ENCODE assay signal across 29 cellular contexts in the genomic region with DNA sequence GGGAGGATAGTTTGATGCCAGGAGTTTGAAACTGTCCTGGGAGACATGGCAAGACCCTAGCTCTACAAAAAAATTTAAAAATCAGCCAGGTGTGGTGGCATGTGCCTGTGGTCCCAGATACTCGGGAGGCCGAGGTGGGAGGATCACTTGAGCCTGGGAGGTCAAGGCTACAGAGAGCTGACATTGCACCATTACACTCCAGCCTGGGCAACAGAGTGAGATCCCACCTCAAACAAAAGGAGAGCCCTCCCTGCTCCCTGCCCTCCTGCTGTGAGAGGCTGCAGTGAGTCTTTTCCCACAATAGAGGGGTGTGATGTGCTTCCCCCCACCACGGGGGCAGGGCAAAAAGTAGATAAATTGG. TPM values are rescaled to one million over a fixed set of nuclear protein-coding genes. Genes with fewer than 3 reads are reported as not detected.
"Had no signal": no experiment of that assay in that cellular context is flagged by ENCODE, and none has a peak within 500 bp of the region (broad histone marks: within the 10 kb centered on the region; RNA-seq: fewer than 3 reads in every experiment).

No MANE protein-coding gene starts in this region.

- H3K36me3 Mint-ChIP-seq: mesothelial cell of epicardium, natural killer cell had no signal

- ATAC-seq: natural killer cell; sciatic nerve; stimulated activated naive B cell treated with anti-CD40 and anti-IgM and Interleukin-4, amounts not matched to agents 10 μg/mL and 1 μg/mL and 100 μg/mL, for 72 hours; stimulated activated naive CD8-positive, alpha-beta T cell treated with anti-CD3 and anti-CD28 coated beads, Interleukin-15, Interleukin-2, amounts not matched to agents 100 U/mL and 50 U/mL, for 24 hours had no signal

- H3K4me3 Mint-ChIP-seq: mesothelial cell of epicardium; naive B cell; natural killer cell; nephron progenitor cell; neural progenitor cell; stimulated activated naive B cell treated with anti-CD40 and anti-IgM and Interleukin-4, amounts not matched to agents 10 μg/mL and 1 μg/mL and 100 μg/mL, for 72 hours had no signal

- H3K9me3 ChIP-seq: ovary, right atrium auricular region, testis, thyroid gland, vagina had no signal

- H3K27me3 Mint-ChIP-seq: progenitor cell of endocrine pancreas had no signal

- DNase-seq: islet precursor cell; left ventricle myocardium inferior; mesendoderm; naive B cell; natural killer cell; nephron progenitor cell; ovary; stimulated activated CD4-positive, alpha-beta T cell treated with anti-CD3 and anti-CD28 coated beads, Interleukin-12 subunit alpha, Interleukin-12 subunit beta, amount 100 ng/mL, for 4 hours; stimulated activated CD4-positive, alpha-beta T cell treated with anti-CD3 and anti-CD28 coated beads, Interleukin-15, amount 100 ng/mL, for 24 hours; stimulated activated CD4-positive, alpha-beta T cell treated with anti-CD3 and anti-CD28 coated beads, Interleukin-2, amount 100 ng/mL, for 24 hours; stimulated activated CD4-positive, alpha-beta T cell treated with anti-CD3 and anti-CD28 coated beads, Interleukin-4, amount 100 ng/mL, for 1 hour; stimulated activated naive B cell treated with anti-CD40 and anti-IgM and Interleukin-4, amounts not matched to agents 10 μg/mL and 1 μg/mL and 100 μg/mL, for 72 hours; stimulated activated naive CD8-positive, alpha-beta T cell treated with anti-CD3 and anti-CD28 coated beads, Interleukin-15, Interleukin-2, amounts not matched to agents 100 U/mL and 50 U/mL, for 24 hours; stomach; testis; thyroid gland; transverse colon had no signal

- H3K4me1 ChIP-seq: left ventricle myocardium inferior, neural progenitor cell, right atrium auricular region, testis, vagina had no signal

- H3K36me3 ChIP-seq: left ventricle myocardium inferior, neural progenitor cell, ovary, right atrium auricular region, stomach, thyroid gland, transverse colon, upper lobe of left lung, vagina had no signal

- H3K27ac Mint-ChIP-seq: mesothelial cell of epicardium; naive B cell; nephron progenitor cell; neural progenitor cell; progenitor cell of endocrine pancreas; stimulated activated naive B cell treated with anti-CD40 and anti-IgM and Interleukin-4, amounts not matched to agents 10 μg/mL and 1 μg/mL and 100 μg/mL, for 72 hours had no signal

- H3K4me1 Mint-ChIP-seq: mesothelial cell of epicardium had no signal

- H3K4me3 ChIP-seq: left ventricle myocardium inferior, lung, neural progenitor cell, ovary, right atrium auricular region, skin epidermis, stomach, testis, thyroid gland, transverse colon, upper lobe of left lung, vagina had no signal

- H3K27ac ChIP-seq: left ventricle myocardium inferior, neural progenitor cell, ovary, right atrium auricular region, skin epidermis, stomach, testis, thyroid gland, transverse colon, upper lobe of left lung, vagina had no signal

RNA-seq across cellular contexts. Expression of gene CCDC187, which starts 10.1 kb away (rescaled TPM):
- total RNA-seq: left ventricle myocardium inferior, omental fat pad, pulmonary artery endothelial cell, renal cortical epithelial cell, right atrium auricular region, vagina had no signal
